Comparison of ENCODE assay signal across 19 cellular contexts in genomic region chr7:50292165-50292757, GRCh38. TPM values are rescaled to one million over a fixed set of nuclear protein-coding genes. Genes with fewer than 3 reads are reported as not detected.
"Had no signal": no experiment of that assay in that cellular context is flagged by ENCODE, and none has a peak within 500 bp of the region (broad histone marks: within the 10 kb centered on the region; RNA-seq: fewer than 3 reads in every experiment).

No MANE protein-coding gene starts in this region.

- FAIRE-seq: endothelial cell of umbilical vein had no signal

- H3K4me3 ChIP-seq: body of pancreas, coronary artery, mucosa of descending colon, SJSA1, spleen, thoracic aorta had no signal

- DNase-seq: activated CD4-positive, alpha-beta T cell treated with anti-CD3 and anti-CD28 coated beads, Interleukin-2, amount 50 U/mL, for 1 hour; activated effector memory CD4-positive, alpha-beta T cell treated with anti-CD3 and anti-CD28 coated beads, Interleukin-2, amount 50 U/mL, for 16 hours; body of pancreas; central memory CD4-positive, alpha-beta T cell; effector CD4-positive, alpha-beta T cell; foreskin melanocyte; head of caudate nucleus; left colon; mucosa of descending colon; spleen; stimulated activated CD4-positive, alpha-beta T cell treated with anti-CD3 and anti-CD28 coated beads, Interleukin-1b, Interleukin-23, amount 100 ng/mL, for 48 hours; stimulated activated naive CD4-positive, alpha-beta T cell treated with Interleukin-2 at 50 U/mL for 16 hours; T-cell had no signal

- H3K4me1 Mint-ChIP-seq: nephron had no signal

- H3K4me1 ChIP-seq: body of pancreas, SJSA1 had no signal

- H3K4me3 Mint-ChIP-seq: nephron, T-cell had no signal

- H3K27me3 Mint-ChIP-seq: T-cell had no signal

- ATAC-seq: body of pancreas, left colon, mucosa of descending colon, sciatic nerve, T-cell had no signal

- H3K9me3 Mint-ChIP-seq: nephron, T-cell had no signal

- H3K36me3 ChIP-seq: SJSA1, spleen, thoracic aorta had no signal

- H3K27ac ChIP-seq: body of pancreas, coronary artery, SJSA1, spleen, thoracic aorta had no signal

- H3K27me3 ChIP-seq: body of pancreas, spleen had no signal

- H3K9me3 ChIP-seq: body of pancreas, mucosa of descending colon, SJSA1, spleen, thoracic aorta had no signal

- H3K27ac Mint-ChIP-seq: nephron, T-cell had no signal

- H3K36me3 Mint-ChIP-seq: T-cell had no signal

RNA-seq across cellular contexts. Expression of gene IKZF1, which starts 12.3 kb away (rescaled TPM):
- total RNA-seq: SJSA1 had no signal
